ENCODE assay signal across 8 cellular contexts in the genomic region with DNA sequence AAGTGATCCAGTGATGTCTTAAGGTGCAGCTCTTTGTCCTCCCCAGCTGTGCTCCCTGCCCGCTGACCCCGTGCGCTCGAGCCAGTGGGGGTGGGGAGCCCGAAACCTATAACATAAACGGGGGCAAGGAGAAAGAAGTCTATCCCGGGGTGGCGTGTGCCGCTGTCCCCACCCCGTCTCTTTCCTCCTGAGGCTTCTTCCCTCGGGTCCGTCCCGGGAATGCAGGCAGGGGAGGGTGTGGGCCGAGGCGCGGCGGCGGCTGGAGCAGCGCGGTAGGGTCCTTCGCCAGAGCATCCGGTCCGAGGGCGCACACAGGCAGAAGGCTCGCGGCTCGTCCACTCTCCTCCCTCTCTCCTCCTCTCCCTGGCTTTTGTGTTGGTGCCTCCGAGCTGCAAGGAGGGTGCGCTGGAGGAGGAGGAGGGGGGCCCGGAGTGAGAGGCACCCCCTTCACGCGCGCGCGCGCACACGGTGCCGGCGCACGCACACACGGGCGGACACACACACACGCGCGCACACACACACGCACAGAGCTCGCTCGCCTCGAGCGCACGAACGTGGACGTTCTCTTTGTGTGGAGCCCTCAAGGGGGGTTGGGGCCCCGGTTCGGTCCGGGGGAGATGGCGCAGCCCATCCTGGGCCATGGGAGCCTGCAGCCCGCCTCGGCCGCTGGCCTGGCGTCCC. TPM values are rescaled to one million over a fixed set of nuclear protein-coding genes. Genes with fewer than 3 reads are reported as not detected.
A peak's percentile ranks its signal among the peaks of the same experiment; 100 is the strongest.
DNase-seq lines count a peak whose midpoint lies in the region; ATAC-seq and FAIRE-seq lines count a peak whose summit lies in the region.

A gene (plus strand): TSS at position 517 of the 681 bp plus-strand sequence. CDS start 101 bp downstream, at position 618.

- H3K36me3 ChIP-seq in esophagus (ENCODE audit: control insufficient read depth in 2 of 2, insufficient read depth in 2 of 2, low read length in 1 of 2) = no peaks in the 10 kb centered on the region
- no peaks in the 10 kb centered on the region for H3K36me3 ChIP-seq in muscle layer of colon (ENCODE audit: insufficient read depth, low read length)
- H3K36me3 ChIP-seq in thymus (ENCODE audit: control insufficient read depth, insufficient read depth) = no peaks in the 10 kb centered on the region

- 1 to 44% methylated on average over 44 to 61 of the region's 61 CpGs for WGBS in esophagus, 2 donors
- WGBS in thymus = under 1% methylated on average over 59 of the region's 61 CpGs

- H3K4me3 ChIP-seq in esophagus (ENCODE audit: low read depth in 1 of 2, low read length in 2 of 2) (peak within 1 kb of the TSS; percentile 24 to 48), muscle layer of colon (ENCODE audit: low read depth in 1 of 2, low read length in 2 of 2) (peak within 1 kb of the TSS; percentile 52 to 53), thymus (ENCODE audit: low read length) (peak within 1 kb of the TSS; percentile 56)

- no peaks in the 10 kb centered on the region for H3K27me3 ChIP-seq in esophagus (ENCODE audit: control insufficient read depth in 1 of 2, insufficient read depth in 2 of 2, low read length in 2 of 2)
- peaks cover 0 to 11% of the 10 kb centered on the region in 2 donors for H3K27me3 ChIP-seq in muscle layer of colon (ENCODE audit: control insufficient read depth in 1 of 2, insufficient read depth in 2 of 2, low read length in 2 of 2)
- no peaks in the 10 kb centered on the region for H3K27me3 ChIP-seq in thymus (ENCODE audit: control insufficient read depth, insufficient read depth)

- peaks cover 21% of the 10 kb centered on the region for H3K36me3 Mint-ChIP-seq in activated CD8-positive, alpha-beta memory T cell treated with anti-CD3 and anti-CD28 coated beads, Interleukin-2, amount 10 ng/mL, durations not matched to agents 7 days and 5 days

- no peaks in the 10 kb centered on the region for H3K9me3 Mint-ChIP-seq in activated CD8-positive, alpha-beta memory T cell treated with anti-CD3 and anti-CD28 coated beads, Interleukin-2, amount 10 ng/mL, durations not matched to agents 7 days and 5 days (ENCODE audit: low read depth)

- H3K27ac ChIP-seq in esophagus (ENCODE audit: low read depth in 2 of 2, low read length in 1 of 2) (no peak within 1 kb of the TSS), muscle layer of colon (ENCODE audit: low read depth, low read length) (no peak within 1 kb of the TSS), thymus (ENCODE audit: low read depth) (peak within 1 kb of the TSS; percentile 31)

- H3K4me1 ChIP-seq in esophagus (ENCODE audit: control insufficient read depth in 2 of 2, insufficient read depth in 2 of 2, low read length in 1 of 2) = peaks cover 0 to 5% of the 10 kb centered on the region in 2 donors
- H3K4me1 ChIP-seq in muscle layer of colon (ENCODE audit: insufficient read depth, low read length) = peaks cover 7% of the 10 kb centered on the region
- peaks cover 2% of the 10 kb centered on the region for H3K4me1 ChIP-seq in thymus (ENCODE audit: control insufficient read depth, insufficient read depth, low read length)

- H3K9me3 ChIP-seq in esophagus (ENCODE audit: control insufficient read depth in 2 of 2, insufficient read depth in 1 of 2, low read depth in 1 of 2, low read length in 1 of 2) = no peaks in the 10 kb centered on the region
- no peaks in the 10 kb centered on the region for H3K9me3 ChIP-seq in muscle layer of colon (ENCODE audit: low read length)
- H3K9me3 ChIP-seq in thymus (ENCODE audit: control insufficient read depth) = no peaks in the 10 kb centered on the region

- H3K27ac Mint-ChIP-seq in activated CD8-positive, alpha-beta memory T cell treated with anti-CD3 and anti-CD28 coated beads, Interleukin-2, amount 10 ng/mL, durations not matched to agents 7 days and 5 days = peak within 1 kb of the TSS; percentile 98

- peak within 1 kb of the TSS; percentile 92 for H3K4me3 Mint-ChIP-seq in activated CD8-positive, alpha-beta memory T cell treated with anti-CD3 and anti-CD28 coated beads, Interleukin-2, amount 10 ng/mL, durations not matched to agents 7 days and 5 days

- CTCF ChIA-PET in activated CD8-positive, alpha-beta memory T cell treated with anti-CD3 and anti-CD28 coated beads, Interleukin-2, amount 10 ng/mL, durations not matched to agents 7 days and 5 days (lab: Charles Lee) = interaction anchor here (0.7 to 5.6 kb wide), 6 partner anchors 13 to 246 kb away, joined by 3 to 30 read pairs (median 4); no protein-coding TSS in a partner anchor

- peaks cover 37% of the 10 kb centered on the region for H3K4me1 Mint-ChIP-seq in activated CD8-positive, alpha-beta memory T cell treated with anti-CD3 and anti-CD28 coated beads, Interleukin-2, amount 10 ng/mL, durations not matched to agents 7 days and 5 days

- peak; percentile 43 for ATAC-seq in activated CD8-positive, alpha-beta memory T cell treated with anti-CD3 and anti-CD28 coated beads, Interleukin-2, amount 10 ng/mL, durations not matched to agents 7 days and 5 days

- no peaks in the 10 kb centered on the region for H3K27me3 Mint-ChIP-seq in activated CD8-positive, alpha-beta memory T cell treated with anti-CD3 and anti-CD28 coated beads, Interleukin-2, amount 10 ng/mL, durations not matched to agents 7 days and 5 days

- peak; percentile 27 for DNase-seq in activated T-cell treated with anti-CD3 and anti-CD28 coated beads for 1 hour (ENCODE audit: low read depth)
- no peak for DNase-seq in activated T-cell treated with anti-CD3 and anti-CD28 coated beads for 4 hours
- peak; percentile 68 for DNase-seq in NCI-H1092 treated with DMSO at 0.1 percent for 48 hours (lab: John Stamatoyannopoulos, UW)
- peak; percentile 61 for DNase-seq in activated CD8-positive, alpha-beta memory T cell treated with anti-CD3 and anti-CD28 coated beads, Interleukin-2, amount 10 ng/mL, durations not matched to agents 7 days and 5 days
- DNase-seq in RCC 7860 (ENCODE audit: low spot score) = no peak

- H3K9ac ChIP-seq in muscle layer of colon (ENCODE audit: low read length) = no peak within 1 kb of the TSS

- FAIRE-seq in RCC 7860 (lab: Jason Lieb, UNC) = no peak

RNA-seq across cellular contexts. Expression of the gene that starts here (rescaled TPM):
- 10 to 100 TPM; 38.8 to 41.1 TPM for total RNA-seq in activated CD8-positive, alpha-beta memory T cell treated with anti-CD3 and anti-CD28 coated beads, Interleukin-2, amount 10 ng/mL, durations not matched to agents 7 days and 5 days
- polyA plus RNA-seq in esophagus = under 1 TPM in 1 of 2 donors, not detected in 1; 0.46 TPM
- 7.7 TPM for polyA plus RNA-seq in thymus

Comparison
In these comparisons a context has a peak if more than half of its experiments do, and no peak if none do; other contexts are left out.
1. DNase-seq: peak in activated T-cell treated with anti-CD3 and anti-CD28 coated beads for 1 hour (single experiment), NCI-H1092 treated with DMSO at 0.1 percent for 48 hours (single experiment) and activated CD8-positive, alpha-beta memory T cell treated with anti-CD3 and anti-CD28 coated beads, Interleukin-2, amount 10 ng/mL, durations not matched to agents 7 days and 5 days (single experiment); none in activated T-cell treated with anti-CD3 and anti-CD28 coated beads for 4 hours (single experiment) and RCC 7860 (single experiment).
2. Peak in every context shown above with its lines, with median percentiles within 50 percentile points of each other: H3K4me3 ChIP-seq.